9 cellular contexts compared by ENCODE assay signal in the genomic region with DNA sequence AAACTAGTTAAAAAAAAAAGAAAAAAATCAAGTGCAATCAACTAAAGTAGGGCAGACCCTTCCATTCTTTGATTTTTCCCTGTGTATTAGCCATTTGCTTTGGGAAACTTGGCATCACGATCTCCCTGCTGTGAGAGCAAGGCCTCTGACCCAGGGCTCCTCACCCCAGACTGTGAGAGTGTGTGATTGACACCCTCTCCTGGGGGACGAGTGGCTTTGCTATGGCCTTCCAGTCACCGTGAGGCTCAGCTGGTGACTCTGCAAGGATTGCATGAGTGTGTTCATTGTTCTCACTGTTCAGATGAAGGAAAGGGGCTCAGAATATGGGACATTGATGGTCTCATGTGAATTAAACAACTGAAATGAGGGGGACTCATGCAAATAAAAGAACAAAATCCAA.
DNase-seq lines count a peak whose midpoint lies in the region; ATAC-seq and TF ChIP-seq lines count a peak whose summit lies in the region.
"Had no signal": no experiment of that assay in that cellular context is flagged by ENCODE, and none has a peak within 500 bp of the region (broad histone marks: within the 10 kb centered on the region; RNA-seq: fewer than 3 reads in every experiment).

No MANE protein-coding gene starts in this region.

- TF ChIP-seq CTCF in type B pancreatic cell (conservative IDR thresholded peaks at IDR 0.05), result no peak
- no peak for TF ChIP-seq CTCF in gastroesophageal sphincter (IDR thresholded peaks at IDR 0.05)

- H3K27me3 ChIP-seq in gastroesophageal sphincter, result no peaks in the 10 kb centered on the region

- no peak overlapping the region for H3K4me3 ChIP-seq in gastroesophageal sphincter
- H3K4me3 ChIP-seq: A549 had no signal

- peaks cover 23% of the 10 kb centered on the region for H3K4me1 Mint-ChIP-seq in activated CD4-positive, alpha-beta T cell treated with anti-CD3 and anti-CD28 coated beads, Interleukin-2, amount 10 ng/mL, durations not matched to agents 24 days and 14 days
- peaks cover 9% of the 10 kb centered on the region for H3K4me1 Mint-ChIP-seq in activated T-helper 17 cell treated with anti-CD3 and anti-CD28 coated beads, Interleukin-2, amount 50 U/mL, for 72 hours
- H3K4me1 Mint-ChIP-seq in immature natural killer cell, result peaks cover 25 to 28% of the 10 kb centered on the region in 2 donors
- H3K4me1 Mint-ChIP-seq in type B pancreatic cell (ENCODE audit: unreplicated experiment), result peaks cover 20% of the 10 kb centered on the region

- WGBS in gastroesophageal sphincter (ENCODE audit: low coverage in 1 of 2), 2 donors, result 56 to 67% methylated on average over 1 to 3 of the region's 3 CpGs

- peaks cover 0 to 10% (median 0%) of the 10 kb centered on the region in 3 donors for H3K4me1 ChIP-seq in gastroesophageal sphincter
- H3K4me1 ChIP-seq: A549 had no signal

- TF ChIP-seq POLR2A in gastroesophageal sphincter (IDR thresholded peaks at IDR 0.05), result no peak

- intact Hi-C loops in activated CD4-positive, alpha-beta T cell treated with anti-CD3 and anti-CD28 coated beads, Interleukin-2, amount 10 ng/mL, durations not matched to agents 24 days and 14 days (cut with micrococcal nuclease), result no loop called here

- no peaks in the 10 kb centered on the region for H3K9me3 ChIP-seq in gastroesophageal sphincter
- H3K9me3 ChIP-seq: A549 had no signal

- TF ChIP-seq EP300 in gastroesophageal sphincter (IDR thresholded peaks at IDR 0.05), result no peak

- H3K4me3 Mint-ChIP-seq in activated CD4-positive, alpha-beta T cell treated with anti-CD3 and anti-CD28 coated beads, Interleukin-2, amount 10 ng/mL, durations not matched to agents 24 days and 14 days, result peak overlapping the region; percentile 58
- peak overlapping the region; percentile 44 for H3K4me3 Mint-ChIP-seq in activated T-helper 17 cell treated with anti-CD3 and anti-CD28 coated beads, Interleukin-2, amount 50 U/mL, for 72 hours
- H3K4me3 Mint-ChIP-seq in immature natural killer cell (peak overlapping the region; percentile 65 to 88 (median 75)), type B pancreatic cell (no peak overlapping the region)

- H3K36me3 Mint-ChIP-seq in activated CD4-positive, alpha-beta T cell treated with anti-CD3 and anti-CD28 coated beads, Interleukin-2, amount 10 ng/mL, durations not matched to agents 24 days and 14 days (ENCODE audit: low read depth), result peaks cover 17% of the 10 kb centered on the region
- H3K36me3 Mint-ChIP-seq in activated T-helper 17 cell treated with anti-CD3 and anti-CD28 coated beads, Interleukin-2, amount 50 U/mL, for 72 hours (ENCODE audit: low read depth), result peaks cover 39% of the 10 kb centered on the region
- H3K36me3 Mint-ChIP-seq in immature natural killer cell (peaks cover 27 to 39% (median 34%) of the 10 kb centered on the region in 3 donors), type B pancreatic cell (peaks cover 11% of the 10 kb centered on the region)

- no peak overlapping the region for H3K27ac ChIP-seq in gastroesophageal sphincter
- H3K27ac ChIP-seq: A549 had no signal

- DNase-seq in activated CD4-positive, alpha-beta T cell treated with anti-CD3 and anti-CD28 coated beads, Interleukin-2, amount 10 ng/mL, durations not matched to agents 24 days and 14 days, result no peak
- no peak for DNase-seq in activated CD4-positive, alpha-beta T cell treated with anti-CD3 and anti-CD28 coated beads, Interleukin-2, amount 50 U/mL, for 1 hour
- DNase-seq in immature natural killer cell (peak in 1 of 3 donors; percentile 7), type B pancreatic cell (ENCODE audit: extremely low spot score, unreplicated experiment) (no peak), NCI-H345 (lab: John Stamatoyannopoulos, UW) (no peak)
- no peak for DNase-seq in activated T-cell treated with anti-CD3 and anti-CD28 coated beads, Interleukin-2, amount 50 U/mL, for 1 hour

- ATAC-seq in activated T-helper 17 cell treated with anti-CD3 and anti-CD28 coated beads, Interleukin-2, amount 50 U/mL, for 72 hours (replicated peaks), result peak; percentile 7
- no peak for ATAC-seq in gastroesophageal sphincter
- ATAC-seq: A549 had no signal

- H3K27ac Mint-ChIP-seq in activated CD4-positive, alpha-beta T cell treated with anti-CD3 and anti-CD28 coated beads, Interleukin-2, amount 10 ng/mL, durations not matched to agents 24 days and 14 days, result no peak overlapping the region
- no peak overlapping the region for H3K27ac Mint-ChIP-seq in activated T-helper 17 cell treated with anti-CD3 and anti-CD28 coated beads, Interleukin-2, amount 50 U/mL, for 72 hours
- H3K27ac Mint-ChIP-seq in immature natural killer cell, result no peak overlapping the region
- H3K27ac Mint-ChIP-seq in type B pancreatic cell, result peak overlapping the region; percentile 72

- no peaks in the 10 kb centered on the region for H3K36me3 ChIP-seq in gastroesophageal sphincter

- no peaks in the 10 kb centered on the region for H3K9me3 Mint-ChIP-seq in activated CD4-positive, alpha-beta T cell treated with anti-CD3 and anti-CD28 coated beads, Interleukin-2, amount 10 ng/mL, durations not matched to agents 24 days and 14 days
- H3K9me3 Mint-ChIP-seq in activated T-helper 17 cell treated with anti-CD3 and anti-CD28 coated beads, Interleukin-2, amount 50 U/mL, for 72 hours, result no peaks in the 10 kb centered on the region
- H3K9me3 Mint-ChIP-seq in immature natural killer cell, result peaks cover 0 to 2% (median 0%) of the 10 kb centered on the region in 6 donors
- H3K9me3 Mint-ChIP-seq in type B pancreatic cell, result no peaks in the 10 kb centered on the region

- peaks cover 32% of the 10 kb centered on the region for H3K27me3 Mint-ChIP-seq in activated CD4-positive, alpha-beta T cell treated with anti-CD3 and anti-CD28 coated beads, Interleukin-2, amount 10 ng/mL, durations not matched to agents 24 days and 14 days
- peaks cover 4% of the 10 kb centered on the region for H3K27me3 Mint-ChIP-seq in activated T-helper 17 cell treated with anti-CD3 and anti-CD28 coated beads, Interleukin-2, amount 50 U/mL, for 72 hours
- peaks cover 27 to 56% (median 31%) of the 10 kb centered on the region in 3 donors for H3K27me3 Mint-ChIP-seq in immature natural killer cell (ENCODE audit: low read depth in 3 of 3)
- no peaks in the 10 kb centered on the region for H3K27me3 Mint-ChIP-seq in type B pancreatic cell
